ENCODE assay signal across 11 cellular contexts in the genomic region with DNA sequence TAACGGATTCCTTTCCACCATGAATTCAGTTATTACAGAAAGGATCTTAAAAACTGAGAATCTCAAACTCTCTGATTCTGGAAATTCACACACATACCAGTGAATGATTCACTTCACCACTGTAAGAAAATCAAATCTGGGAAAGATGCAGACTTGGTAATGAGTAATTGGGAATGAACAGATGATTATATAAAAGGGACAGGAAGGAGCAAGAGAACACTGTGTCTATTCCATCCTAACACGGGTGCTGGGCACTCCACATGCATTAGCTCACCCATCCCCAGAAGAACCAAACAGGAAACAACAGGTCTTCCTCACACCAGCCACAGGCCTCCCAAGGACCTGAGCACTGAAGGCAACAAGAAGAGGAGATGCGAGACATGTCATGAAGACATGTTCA.
DNase-seq lines count a peak whose midpoint lies in the region; ATAC-seq and TF ChIP-seq lines count a peak whose summit lies in the region.
"Had no signal": no experiment of that assay in that cellular context is flagged by ENCODE, and none has a peak within 500 bp of the region (broad histone marks: within the 10 kb centered on the region; RNA-seq: fewer than 3 reads in every experiment).

No MANE protein-coding gene starts in this region.

- no peaks in the 10 kb centered on the region for H3K36me3 ChIP-seq in RWPE2 (ENCODE audit: low read depth)
- H3K36me3 ChIP-seq in skeletal muscle tissue (ENCODE audit: control insufficient read depth in 3 of 3, insufficient read depth in 3 of 3, low read length in 3 of 3) = no peaks in the 10 kb centered on the region
- H3K36me3 ChIP-seq: cardiac muscle cell, neutrophil had no signal

- H3K4me3 ChIP-seq in RWPE2 (ENCODE audit: severe bottlenecking) = no peak overlapping the region
- H3K4me3 ChIP-seq in skeletal muscle tissue (ENCODE audit: low read length in 3 of 3) = no peak overlapping the region
- H3K4me3 ChIP-seq: cardiac muscle cell had no signal

- DNase-seq in EL (peak; percentile 89), RWPE2 (ENCODE audit: low spot score) (no peak), fibroblast of peridontal ligament (ENCODE audit: extremely low read depth) (peak; percentile 76), GM10248 (ENCODE audit: extremely low spot score) (no peak), NCI-H187 (lab: John Stamatoyannopoulos, UW) (no peak)
- DNase-seq in central memory CD4-positive, alpha-beta T cell = no peak
- DNase-seq in effector CD4-positive, alpha-beta T cell = no peak
- DNase-seq: NCI-H2227 treated with DMSO at 0.1 percent for 48 hours had no signal

- H3K27me3 ChIP-seq in RWPE2 (ENCODE audit: insufficient read depth, poor library complexity, severe bottlenecking) (no peaks in the 10 kb centered on the region), skeletal muscle tissue (ENCODE audit: control insufficient read depth in 3 of 3, insufficient read depth in 3 of 3, low read length in 3 of 3) (no peaks in the 10 kb centered on the region)
- H3K27me3 ChIP-seq: cardiac muscle cell, neutrophil had no signal

- H3K9me3 ChIP-seq in RWPE2 (ENCODE audit: severe bottlenecking) (no peaks in the 10 kb centered on the region), skeletal muscle tissue (ENCODE audit: control insufficient read depth in 3 of 3, low read length in 3 of 3) (no peaks in the 10 kb centered on the region)
- H3K9me3 ChIP-seq: neutrophil had no signal

- peak overlapping the region in 1 of 3 donors; percentile 81 for H3K9ac ChIP-seq in skeletal muscle tissue (ENCODE audit: low read depth in 1 of 3, low read length in 3 of 3)

- TF ChIP-seq CTCF in RWPE2 (IDR thresholded peaks at IDR 0.05; ENCODE audit: poor library complexity, severe bottlenecking) = no peak
- no peak for TF ChIP-seq CTCF in GM10248 (IDR thresholded peaks at IDR 0.05; ENCODE audit: control extremely low read depth, extremely low read depth, low read depth, missing control alignments)

- peak; percentile 69 for ATAC-seq in RWPE2 (ENCODE audit: low read depth)

- H3K27ac ChIP-seq in RWPE2 (ENCODE audit: poor library complexity, severe bottlenecking) (peak overlapping the region; percentile 49), skeletal muscle tissue (ENCODE audit: low read depth, low read length) (peak overlapping the region; percentile 99)
- H3K27ac ChIP-seq: cardiac muscle cell, neutrophil had no signal

- POLR2A ChIA-PET in GM10248 (lab: Yijun Ruan, JAX) = no interaction called here

- CTCF ChIA-PET in GM10248 (lab: Yijun Ruan, JAX) = no interaction called here

- H3K4me1 ChIP-seq in RWPE2 (ENCODE audit: insufficient read depth, poor library complexity, severe bottlenecking) (peaks cover 23% of the 10 kb centered on the region), skeletal muscle tissue (ENCODE audit: control insufficient read depth in 3 of 3, insufficient read depth in 3 of 3, low read length in 3 of 3) (peaks cover 37 to 56% (median 53%) of the 10 kb centered on the region in 3 donors)

Comparison
In these comparisons a context has a peak if more than half of its experiments do, and no peak if none do; other contexts are left out.
1. DNase-seq: peak in EL (single experiment) and fibroblast of peridontal ligament (single experiment); none in RWPE2 (single experiment), central memory CD4-positive, alpha-beta T cell (single experiment), GM10248 (single experiment), NCI-H187 (0 of 2) and effector CD4-positive, alpha-beta T cell (single experiment).